Comparison of ENCODE assay signal across 8 cellular contexts in genomic region chr16:69613283-69614154, GRCh38. TPM values are rescaled to one million over a fixed set of nuclear protein-coding genes. Genes with fewer than 3 reads are reported as not detected.
DNase-seq lines count a peak whose midpoint lies in the region; ATAC-seq and TF ChIP-seq lines count a peak whose summit lies in the region.

No MANE protein-coding gene starts in this region.

- peaks cover 61% of the 10 kb centered on the region for H3K36me3 Mint-ChIP-seq in stimulated activated effector memory CD8-positive, alpha-beta T cell treated with anti-CD3 and anti-CD28 coated beads, Interleukin-12 subunit alpha, Interleukin-12 subunit beta, amount 100 ng/mL, for 72 hours

- H3K9me3 Mint-ChIP-seq in stimulated activated effector memory CD8-positive, alpha-beta T cell treated with anti-CD3 and anti-CD28 coated beads, Interleukin-12 subunit alpha, Interleukin-12 subunit beta, amount 100 ng/mL, for 72 hours = no peaks in the 10 kb centered on the region

- ATAC-seq in stimulated activated effector memory CD8-positive, alpha-beta T cell treated with anti-CD3 and anti-CD28 coated beads, Interleukin-12 subunit alpha, Interleukin-12 subunit beta, amount 100 ng/mL, for 72 hours = peak; percentile 62
- no peak for ATAC-seq in HG02763 (IDR thresholded peaks at IDR 0.05; ENCODE audit: unreplicated experiment)

- peaks cover 56% of the 10 kb centered on the region for H3K4me1 Mint-ChIP-seq in stimulated activated effector memory CD8-positive, alpha-beta T cell treated with anti-CD3 and anti-CD28 coated beads, Interleukin-12 subunit alpha, Interleukin-12 subunit beta, amount 100 ng/mL, for 72 hours

- no peak for TF ChIP-seq CTCF in fibroblast of pulmonary artery (IDR thresholded peaks at IDR 0.05; ENCODE audit: low read length, missing control alignments)

- no peak overlapping the region for H3K4me3 ChIP-seq in fibroblast of pulmonary artery (replicated peaks; ENCODE audit: low read depth, low read length)

- H3K4me3 Mint-ChIP-seq in stimulated activated effector memory CD8-positive, alpha-beta T cell treated with anti-CD3 and anti-CD28 coated beads, Interleukin-12 subunit alpha, Interleukin-12 subunit beta, amount 100 ng/mL, for 72 hours = no peak overlapping the region

- DNase-seq in SKM-1 treated with dmso at 0.1 percent for 144 hours (lab: John Stamatoyannopoulos, UW; ENCODE audit: unreplicated experiment) (peak; percentile 21), SKM-1 (lab: John Stamatoyannopoulos, UW; ENCODE audit: unreplicated experiment) (no peak), NOMO-1 treated with DMSO at 0.1 percent for 48 hours (lab: John Stamatoyannopoulos, UW; ENCODE audit: unreplicated experiment) (peak; percentile 65), fibroblast of pulmonary artery (ENCODE audit: low read depth) (peak; percentile 48), H4 (ENCODE audit: low spot score) (no peak), UCSD-AML1 (lab: John Stamatoyannopoulos, UW; ENCODE audit: unreplicated experiment) (no peak)
- no peak for DNase-seq in stimulated activated effector memory CD8-positive, alpha-beta T cell treated with anti-CD3 and anti-CD28 coated beads, Interleukin-12 subunit alpha, Interleukin-12 subunit beta, amount 100 ng/mL, for 72 hours (ENCODE audit: low spot score in 2 of 2)

- H3K27ac Mint-ChIP-seq in stimulated activated effector memory CD8-positive, alpha-beta T cell treated with anti-CD3 and anti-CD28 coated beads, Interleukin-12 subunit alpha, Interleukin-12 subunit beta, amount 100 ng/mL, for 72 hours = peak overlapping the region; percentile 2

RNA-seq across cellular contexts. Expression of gene NFAT5, which starts 47.8 kb away (rescaled TPM):
- total RNA-seq in H4 (2014; rRNA removed; shearing (Covaris generic)) = 1.9 and 5.1 TPM in 2 replicates

Comparison
In these comparisons a context has a peak if more than half of its experiments do, and no peak if none do; other contexts are left out.
1. DNase-seq: peak in SKM-1 treated with dmso at 0.1 percent for 144 hours (single experiment), NOMO-1 treated with DMSO at 0.1 percent for 48 hours (single experiment) and fibroblast of pulmonary artery (single experiment); none in SKM-1 (single experiment), stimulated activated effector memory CD8-positive, alpha-beta T cell treated with anti-CD3 and anti-CD28 coated beads, Interleukin-12 subunit alpha, Interleukin-12 subunit beta, amount 100 ng/mL, for 72 hours (0 of 2), H4 (single experiment) and UCSD-AML1 (single experiment).